In genomic region chr18:63844254-63844653, GRCh38 we compare ENCODE assay signal across 8 cellular contexts. TPM values are rescaled to one million over a fixed set of nuclear protein-coding genes. Genes with fewer than 3 reads are reported as not detected.
DNase-seq lines count a peak whose midpoint lies in the region; ATAC-seq and TF ChIP-seq lines count a peak whose summit lies in the region.

No MANE protein-coding gene starts in this region.

- peak; percentile 47 for DNase-seq in HT-29 (ENCODE audit: low spot score)
- peak; percentile 77 for DNase-seq in SK-N-MC (ENCODE audit: low read depth, low spot score)
- peak; percentile 55 for DNase-seq in kidney tubule cell (ENCODE audit: low spot score)
- DNase-seq in activated CD4-positive, alpha-beta T cell treated with anti-CD3 and anti-CD28 coated beads for 4 hours: no peak
- no peak for DNase-seq in HEK293T (ENCODE audit: extremely low spot score)

- H3K36me3 ChIP-seq in SK-N-MC (ENCODE audit: insufficient read depth, low read length): no peaks in the 10 kb centered on the region

- CTCF ChIA-PET in HEK293T (lab: Yijun Ruan, JAX): interaction anchor here (1.1 to 1.5 kb wide), 2 partner anchors 326 kb away, joined by 4 read pairs; no protein-coding TSS in a partner anchor

- peak overlapping the region; percentile 17 for H3K9ac ChIP-seq in SK-N-MC (ENCODE audit: insufficient read length)

- no peak overlapping the region for H3K27ac ChIP-seq in C4-2B
- H3K27ac ChIP-seq in SK-N-MC: peak overlapping the region; percentile 57

- H3K4me3 ChIP-seq in SK-N-MC: no peak overlapping the region

- no peaks in the 10 kb centered on the region for H3K9me3 ChIP-seq in SK-N-MC (ENCODE audit: low read depth, low read length)

- TF ChIP-seq CTCF in C4-2B (conservative IDR thresholded peaks at IDR 0.05): peak; percentile 56

- ATAC-seq in GM19023 (IDR thresholded peaks at IDR 0.05; ENCODE audit: unreplicated experiment) (peak; percentile 61), HG03135 (IDR thresholded peaks at IDR 0.05; ENCODE audit: unreplicated experiment) (no peak)

- POLR2A ChIA-PET in HEK293T (lab: Yijun Ruan, JAX): no interaction called here

TF ChIP-seq in HEK293T, 16 proteins besides CTCF, POLR2A, EP300 and RAD21:
- TF ChIP-seq LEF1 (IDR thresholded peaks at IDR 0.05; ENCODE audit: borderline replicate concordance) (no peak), ZNF384 (IDR thresholded peaks at IDR 0.05) (no peak), SP1 (IDR thresholded peaks at IDR 0.05) (no peak), BHLHE40 (IDR thresholded peaks at IDR 0.05; ENCODE audit: borderline replicate concordance) (no peak), FOXA1 (IDR thresholded peaks at IDR 0.05) (no peak), HDGF (IDR thresholded peaks at IDR 0.05; ENCODE audit: borderline replicate concordance) (no peak), SUZ12 (IDR thresholded peaks at IDR 0.05) (no peak), ELF4 (IDR thresholded peaks at IDR 0.05) (no peak), PKNOX1 (IDR thresholded peaks at IDR 0.05) (no peak), L3MBTL2 (conservative IDR thresholded peaks at IDR 0.05) (no peak), TARDBP (IDR thresholded peaks at IDR 0.05) (no peak)

RNA-seq across cellular contexts. Expression of gene SERPINB2, which starts 43.3 kb away (rescaled TPM):
- total RNA-seq in HT-29 (2014; rRNA removed; shearing (Covaris generic)): not detected in 2 replicates

Comparison
In these comparisons a context has a peak if more than half of its experiments do, and no peak if none do; other contexts are left out.
1. DNase-seq: peak in HT-29 (single experiment), SK-N-MC (single experiment) and kidney tubule cell (single experiment); none in activated CD4-positive, alpha-beta T cell treated with anti-CD3 and anti-CD28 coated beads for 4 hours (0 of 2) and HEK293T (single experiment).